Comparison of ENCODE assay signal across 28 cellular contexts in genomic region chr1:166700696-166701095, GRCh38.
"Had no signal": no experiment of that assay in that cellular context is flagged by ENCODE, and none has a peak within 500 bp of the region (broad histone marks: within the 10 kb centered on the region; RNA-seq: fewer than 3 reads in every experiment).

No MANE protein-coding gene starts in this region.

- H3K9me3 Mint-ChIP-seq: activated CD8-positive, alpha-beta T cell treated with anti-CD3 and anti-CD28 coated beads for 36 hours; activated naive CD4-positive, alpha-beta T cell treated with anti-CD3 and anti-CD28 coated beads, Interleukin-2, amount 50 U/mL, for 24 hours; activated naive CD8-positive, alpha-beta T cell treated with anti-CD3 and anti-CD28 coated beads, Interleukin-2, amount 50 U/mL, for 24 hours; activated T-helper 2 cell treated with anti-CD3 and anti-CD28 coated beads, Interferon-gamma antibody, Interleukin-2, Interleukin-4, amounts not matched to agents 10 μg/mL and 5 μg/mL and 100 μg/mL, durations not matched to agents 14 hours and 24 hours and 36 hours; effector memory CD8-positive, alpha-beta T cell; immature natural killer cell; neural progenitor cell had no signal

- ATAC-seq: activated CD8-positive, alpha-beta T cell treated with anti-CD3 and anti-CD28 coated beads for 36 hours; activated naive CD8-positive, alpha-beta T cell treated with anti-CD3 and anti-CD28 coated beads, Interleukin-2, amount 50 U/mL, for 24 hours; effector memory CD8-positive, alpha-beta T cell; esophagus mucosa; naive thymus-derived CD8-positive, alpha-beta T cell; WTC11 had no signal

- H3K9ac ChIP-seq: neural progenitor cell had no signal

- H3K9me3 ChIP-seq: right atrium auricular region, suprapubic skin, tibial artery had no signal

- DNase-seq: activated CD4-positive, alpha-beta T cell treated with anti-CD3 and anti-CD28 coated beads for 1 hour; activated CD4-positive, alpha-beta T cell treated with anti-CD3 and anti-CD28 coated beads, Interleukin-2, amount 50 U/mL, for 1 hour; activated CD8-positive, alpha-beta T cell treated with anti-CD3 and anti-CD28 coated beads for 36 hours; activated naive CD8-positive, alpha-beta T cell treated with anti-CD3 and anti-CD28 coated beads, Interleukin-2, amount 50 U/mL, for 24 hours; activated T-cell treated with anti-CD3 and anti-CD28 coated beads, Interleukin-2, amount 50 U/mL, for 48 hours; amygdala; caudate nucleus; cortex of kidney; effector memory CD8-positive, alpha-beta T cell; foreskin fibroblast; head of caudate nucleus; hippocampal formation; immature natural killer cell; midbrain; naive thymus-derived CD8-positive, alpha-beta T cell; occipital lobe; stimulated activated CD4-positive, alpha-beta T cell treated with anti-CD3 and anti-CD28 coated beads, Interleukin-15, amount 100 ng/mL, for 24 hours; stimulated activated CD4-positive, alpha-beta T cell treated with anti-CD3 and anti-CD28 coated beads, Interleukin-2, amount 100 ng/mL, for 24 hours; stimulated activated naive CD4-positive, alpha-beta T cell; tibial artery had no signal

- H3K36me3 Mint-ChIP-seq: activated naive CD4-positive, alpha-beta T cell treated with anti-CD3 and anti-CD28 coated beads, Interleukin-2, amount 50 U/mL, for 24 hours; immature natural killer cell; naive thymus-derived CD8-positive, alpha-beta T cell; neural progenitor cell; WTC11 had no signal

- H3K4me3 Mint-ChIP-seq: activated CD8-positive, alpha-beta T cell treated with anti-CD3 and anti-CD28 coated beads for 36 hours; activated naive CD4-positive, alpha-beta T cell treated with anti-CD3 and anti-CD28 coated beads, Interleukin-2, amount 50 U/mL, for 24 hours; activated naive CD8-positive, alpha-beta T cell treated with anti-CD3 and anti-CD28 coated beads, Interleukin-2, amount 50 U/mL, for 24 hours; effector memory CD8-positive, alpha-beta T cell; immature natural killer cell; naive thymus-derived CD8-positive, alpha-beta T cell; neural progenitor cell; WTC11 had no signal

- H3K4me2 ChIP-seq: neural progenitor cell had no signal

- H3K4me1 Mint-ChIP-seq: activated naive CD4-positive, alpha-beta T cell treated with anti-CD3 and anti-CD28 coated beads, Interleukin-2, amount 50 U/mL, for 24 hours; activated naive CD8-positive, alpha-beta T cell treated with anti-CD3 and anti-CD28 coated beads, Interleukin-2, amount 50 U/mL, for 24 hours; immature natural killer cell had no signal

- H3K4me3 ChIP-seq: neural progenitor cell, right atrium auricular region, suprapubic skin, tibial artery had no signal

- H3K36me3 ChIP-seq: neural progenitor cell, right atrium auricular region, suprapubic skin, tibial artery had no signal

- H3K4me1 ChIP-seq: neural progenitor cell, right atrium auricular region, suprapubic skin, tibial artery had no signal

- H3K27ac ChIP-seq: neural progenitor cell, right atrium auricular region, suprapubic skin, tibial artery had no signal

- H3K27ac Mint-ChIP-seq: activated CD8-positive, alpha-beta T cell treated with anti-CD3 and anti-CD28 coated beads for 36 hours; activated naive CD4-positive, alpha-beta T cell treated with anti-CD3 and anti-CD28 coated beads, Interleukin-2, amount 50 U/mL, for 24 hours; activated naive CD8-positive, alpha-beta T cell treated with anti-CD3 and anti-CD28 coated beads, Interleukin-2, amount 50 U/mL, for 24 hours; activated T-helper 2 cell treated with anti-CD3 and anti-CD28 coated beads, Interferon-gamma antibody, Interleukin-2, Interleukin-4, amounts not matched to agents 10 μg/mL and 5 μg/mL and 100 μg/mL, durations not matched to agents 14 hours and 24 hours and 36 hours; effector memory CD8-positive, alpha-beta T cell; immature natural killer cell; naive thymus-derived CD8-positive, alpha-beta T cell; neural progenitor cell; WTC11 had no signal

- FAIRE-seq: TTC549 had no signal

- H3K27me3 ChIP-seq: neural progenitor cell, right atrium auricular region, suprapubic skin, tibial artery had no signal
